8 cellular contexts compared by ENCODE assay signal in genomic region chr4:143337600-143338287, GRCh38. TPM values are rescaled to one million over a fixed set of nuclear protein-coding genes. Genes with fewer than 3 reads are reported as not detected.
DNase-seq lines count a peak whose midpoint lies in the region; ATAC-seq and TF ChIP-seq lines count a peak whose summit lies in the region.

No MANE protein-coding gene starts in this region.

- no peak for ATAC-seq in CD4-positive, alpha-beta T cell (ENCODE audit: poor library complexity)
- no peak for ATAC-seq in activated T-cell treated with anti-CD3 and anti-CD28 coated beads, Interleukin-2, amount 50 U/mL, for 72 hours (replicated peaks in 1 of 2)
- no peak for ATAC-seq in HG03439 (IDR thresholded peaks at IDR 0.05; ENCODE audit: unreplicated experiment)

- peaks cover 71% of the 10 kb centered on the region for H3K27me3 Mint-ChIP-seq in CD4-positive, alpha-beta T cell
- peaks cover 49% of the 10 kb centered on the region for H3K27me3 Mint-ChIP-seq in activated T-cell treated with anti-CD3 and anti-CD28 coated beads, Interleukin-2, amount 50 U/mL, for 72 hours (ENCODE audit: low read depth)

- peak overlapping the region; percentile 88 for H3K4me3 Mint-ChIP-seq in CD4-positive, alpha-beta T cell
- peak overlapping the region; percentile 94 to 97 for H3K4me3 Mint-ChIP-seq in activated T-cell treated with anti-CD3 and anti-CD28 coated beads, Interleukin-2, amount 50 U/mL, for 72 hours

- no peaks in the 10 kb centered on the region for H3K9me3 ChIP-seq in CD4-positive, alpha-beta T cell (ENCODE audit: control insufficient read depth, low read length)
- no peaks in the 10 kb centered on the region for H3K9me3 ChIP-seq in neutrophil

- H3K4me1 Mint-ChIP-seq in CD4-positive, alpha-beta T cell (ENCODE audit: low read depth): peaks cover 6% of the 10 kb centered on the region
- H3K4me1 Mint-ChIP-seq in activated T-cell treated with anti-CD3 and anti-CD28 coated beads, Interleukin-2, amount 50 U/mL, for 72 hours (ENCODE audit: low read depth): peaks cover 5% of the 10 kb centered on the region

- peaks cover 22 to 25% of the 10 kb centered on the region in 2 experiments for H3K4me1 ChIP-seq in neutrophil (ENCODE audit: control insufficient read depth in 1 of 2, insufficient read depth in 1 of 2, low read depth in 1 of 2, low read length in 1 of 2)

- CTCF ChIA-PET in CD4-positive, alpha-beta T cell (lab: Charles Lee): no interaction called here

- H3K27me3 ChIP-seq in CD4-positive, alpha-beta T cell (ENCODE audit: control insufficient read depth, insufficient read depth, low read length): peaks cover 57% of the 10 kb centered on the region
- peaks cover 10% of the 10 kb centered on the region for H3K27me3 ChIP-seq in neutrophil

- no peak overlapping the region for H3K27ac ChIP-seq in CD4-positive, alpha-beta T cell (ENCODE audit: low read depth, low read length)
- peak overlapping the region; percentile 90 for H3K27ac ChIP-seq in neutrophil

- no peak overlapping the region for H3K27ac Mint-ChIP-seq in CD4-positive, alpha-beta T cell
- no peak overlapping the region for H3K27ac Mint-ChIP-seq in activated T-cell treated with anti-CD3 and anti-CD28 coated beads, Interleukin-2, amount 50 U/mL, for 72 hours

- H3K36me3 ChIP-seq in neutrophil: no peaks in the 10 kb centered on the region

- POLR2A ChIA-PET in CD4-positive, alpha-beta T cell (lab: Charles Lee): no interaction called here

- no peak for DNase-seq in CD4-positive, alpha-beta T cell
- peak; percentile 64 for DNase-seq in HT-29 (ENCODE audit: low spot score)
- DNase-seq in activated T-cell treated with anti-CD3 and anti-CD28 coated beads, Interleukin-2, amount 50 U/mL, for 72 hours: peak; percentile 3 to 12
- DNase-seq in head of caudate nucleus: peak; percentile 40 to 90 (median 76)
- DNase-seq in DMS79 treated with DMSO at 0.1 percent for 48 hours (lab: John Stamatoyannopoulos, UW): no peak
- no peak for DNase-seq in NCI-H1092 treated with DMSO at 0.1 percent for 48 hours (lab: John Stamatoyannopoulos, UW)

- intact Hi-C loops in CD4-positive, alpha-beta T cell (cut with DNase I, micrococcal nuclease): no loop called here
- intact Hi-C loops in head of caudate nucleus (cut with DNase I): loop anchor here (5.0 to 10.0 kb wide), 6 partner anchors 40 to 177 kb away; partner anchors contain the start of gene SMARCA5

- no peaks in the 10 kb centered on the region for H3K36me3 Mint-ChIP-seq in CD4-positive, alpha-beta T cell (ENCODE audit: low read depth)
- peaks cover 2% of the 10 kb centered on the region in 2 donors for H3K36me3 Mint-ChIP-seq in activated T-cell treated with anti-CD3 and anti-CD28 coated beads, Interleukin-2, amount 50 U/mL, for 72 hours (ENCODE audit: insufficient read depth in 2 of 2)

- TF ChIP-seq CTCF in CD4-positive, alpha-beta T cell (IDR thresholded peaks at IDR 0.05): no peak
- no peak for TF ChIP-seq CTCF in neutrophil (IDR thresholded peaks at IDR 0.05)

- H3K9me3 Mint-ChIP-seq in CD4-positive, alpha-beta T cell: no peaks in the 10 kb centered on the region
- H3K9me3 Mint-ChIP-seq in activated T-cell treated with anti-CD3 and anti-CD28 coated beads, Interleukin-2, amount 50 U/mL, for 72 hours: no peaks in the 10 kb centered on the region

- H3K4me3 ChIP-seq in neutrophil (ENCODE audit: low read depth in 1 of 2, low read length in 1 of 2): peak overlapping the region; percentile 90 to 93

RNA-seq across cellular contexts. Expression of gene GAB1, which starts 1.1 kb away (rescaled TPM):
- total RNA-seq in CD4-positive, alpha-beta T cell: under 1 TPM; 0.27 to 0.64 TPM
- total RNA-seq in HT-29 (2014; rRNA removed; shearing (Covaris generic)): 7.8 and 8.7 TPM in 2 replicates
- total RNA-seq in activated T-cell treated with anti-CD3 and anti-CD28 coated beads, Interleukin-2, amount 50 U/mL, for 72 hours: 1 to 10 TPM; 1.5 to 1.6 TPM

Comparison
In these comparisons a context has a peak if more than half of its experiments do, and no peak if none do; other contexts are left out.
1. DNase-seq: peak in HT-29 (single experiment), activated T-cell treated with anti-CD3 and anti-CD28 coated beads, Interleukin-2, amount 50 U/mL, for 72 hours (2 of 2) and head of caudate nucleus (42 of 42); none in CD4-positive, alpha-beta T cell (0 of 10), DMS79 treated with DMSO at 0.1 percent for 48 hours (single experiment) and NCI-H1092 treated with DMSO at 0.1 percent for 48 hours (single experiment).